ENCODE assay signal across 32 cellular contexts in the genomic region with DNA sequence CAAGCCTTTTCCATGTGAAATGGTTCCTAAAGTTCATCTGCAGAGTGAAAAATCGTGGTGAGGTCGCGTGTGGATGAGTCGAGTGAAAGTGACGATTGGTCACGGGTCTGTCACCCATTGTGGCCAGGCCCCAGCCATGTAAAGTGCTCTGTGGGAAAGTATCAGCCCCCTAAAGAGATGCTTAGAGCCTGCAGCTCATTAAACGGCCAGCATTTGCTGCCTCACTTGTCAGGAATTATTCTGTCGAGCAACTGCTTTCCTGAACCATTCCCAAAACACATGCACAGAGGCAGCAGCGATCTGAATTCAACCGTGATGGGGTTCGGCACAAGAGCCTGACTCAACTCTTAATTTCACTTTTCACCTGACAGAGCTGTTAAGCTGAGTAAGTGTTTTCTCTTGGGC. TPM values are rescaled to one million over a fixed set of nuclear protein-coding genes. Genes with fewer than 3 reads are reported as not detected.
DNase-seq lines count a peak whose midpoint lies in the region; ATAC-seq, FAIRE-seq and TF ChIP-seq lines count a peak whose summit lies in the region.
"Had no signal": no experiment of that assay in that cellular context is flagged by ENCODE, and none has a peak within 500 bp of the region (broad histone marks: within the 10 kb centered on the region; RNA-seq: fewer than 3 reads in every experiment).

No MANE protein-coding gene starts in this region.

- H2AFZ ChIP-seq in HepG2 (ENCODE audit: low read length) (no peak overlapping the region), smooth muscle cell (ENCODE audit: low read depth) (no peak overlapping the region)

- H3K4me2 ChIP-seq in HepG2 (ENCODE audit: low read depth, low read length) (no peak overlapping the region), smooth muscle cell (no peak overlapping the region)
- H3K4me2 ChIP-seq: A549 had no signal

- TF ChIP-seq POLR2A in HepG2 (IDR thresholded peaks at IDR 0.05; ENCODE audit: insufficient read depth in 1 of 2, low read depth in 2 of 2, low read length in 2 of 2) (no peak), right lobe of liver (IDR thresholded peaks at IDR 0.05) (no peak)

- H3K27ac ChIP-seq in HepG2 (ENCODE audit: extremely low read length, insufficient read depth, low read length) (no peak overlapping the region), right lobe of liver (no peak overlapping the region), ectodermal cell (ENCODE audit: insufficient read depth, low read depth, low read length, poor library complexity, severe bottlenecking) (peak overlapping the region; percentile 59), temporal lobe (ENCODE audit: low read depth, low read length) (peak overlapping the region; percentile 27), smooth muscle cell (ENCODE audit: low read depth) (no peak overlapping the region)
- H3K27ac ChIP-seq: A549, brain microvascular endothelial cell, esophagus squamous epithelium, gastrocnemius medialis, lower lobe of right lung, right atrium auricular region, thoracic aorta, uterus had no signal

- no peak overlapping the region for H3K4me3 Mint-ChIP-seq in activated naive CD8-positive, alpha-beta T cell treated with anti-CD3 and anti-CD28 coated beads for 36 hours
- H3K4me3 Mint-ChIP-seq: activated CD8-positive, alpha-beta T cell treated with anti-CD3 and anti-CD28 coated beads for 36 hours; T-cell had no signal

- TF ChIP-seq EP300 in HepG2 (IDR thresholded peaks at IDR 0.05; ENCODE audit: low read depth in 2 of 2, low read length in 2 of 2): no peak
- TF ChIP-seq EP300 in HepG2 (CRISPR knock-in tag; IDR thresholded peaks at IDR 0.05; ENCODE audit: borderline replicate concordance): no peak

- H3K27ac Mint-ChIP-seq in activated naive CD8-positive, alpha-beta T cell treated with anti-CD3 and anti-CD28 coated beads for 36 hours: no peak overlapping the region
- H3K27ac Mint-ChIP-seq: activated CD8-positive, alpha-beta T cell treated with anti-CD3 and anti-CD28 coated beads for 36 hours; T-cell had no signal

- H3F3A ChIP-seq in smooth muscle cell (ENCODE audit: low read depth): no peaks in the 10 kb centered on the region

- POLR2A ChIA-PET in HepG2 (lab: Yijun Ruan, JAX): no interaction called here

- no TSS peak for BruUV-seq in HepG2 (replicated peaks; lab: Mats Ljungman, UMichigan)

- H3K9me3 ChIP-seq in HepG2 (ENCODE audit: low read length) (no peaks in the 10 kb centered on the region), right lobe of liver (no peaks in the 10 kb centered on the region), ectodermal cell (ENCODE audit: control insufficient read depth, low read length) (no peaks in the 10 kb centered on the region), smooth muscle cell (replicated peaks; ENCODE audit: low read depth) (no peaks in the 10 kb centered on the region)
- H3K9me3 ChIP-seq: A549, esophagus squamous epithelium, gastrocnemius medialis, lower lobe of right lung, right atrium auricular region, thoracic aorta, uterus had no signal

- TF ChIP-seq CTCF in HepG2 (CRISPR knock-in tag; IDR thresholded peaks at IDR 0.05): no peak
- no peak for TF ChIP-seq CTCF in right lobe of liver (IDR thresholded peaks at IDR 0.05)
- TF ChIP-seq CTCF in smooth muscle cell (IDR thresholded peaks at IDR 0.05; ENCODE audit: borderline replicate concordance, insufficient read depth, poor library complexity, severe bottlenecking): no peak

- H3K27me3 Mint-ChIP-seq in activated naive CD8-positive, alpha-beta T cell treated with anti-CD3 and anti-CD28 coated beads for 36 hours: peaks cover 31% of the 10 kb centered on the region

- H4K20me1 ChIP-seq in HepG2 (ENCODE audit: insufficient read depth, low read length) (no peaks in the 10 kb centered on the region), smooth muscle cell (ENCODE audit: low read depth) (no peaks in the 10 kb centered on the region)

- in situ Hi-C loops in HepG2 (cut with HindIII; ENCODE audit: extremely low pct_ligation_motif_present, low pct_unique_long_range_greater_than_20kb): no loop called here

- WGBS in HepG2 (ENCODE audit: low lambda C conversion rate): 2% methylated on average over 11 of the region's 11 CpGs
- 46% methylated on average over 9 of the region's 11 CpGs for WGBS in right lobe of liver (ENCODE audit: insufficient coverage, low coverage, low lambda C conversion rate, missing lambda C conversion rate)
- WGBS in ectodermal cell, 2 experiments: 41 to 45% methylated on average over 11 of the region's 11 CpGs
- 75% methylated on average over 11 of the region's 11 CpGs for WGBS in smooth muscle cell (ENCODE audit: low lambda C conversion rate)

- H3K4me3 ChIP-seq in HepG2 (replicated peaks in 1 of 3; ENCODE audit: insufficient read depth in 1 of 3, low read depth in 2 of 3, low read length in 3 of 3) (no peak overlapping the region), right lobe of liver (no peak overlapping the region), ectodermal cell (ENCODE audit: insufficient read depth, low read depth, low read length) (no peak overlapping the region), smooth muscle cell (no peak overlapping the region)
- H3K4me3 ChIP-seq: A549, esophagus squamous epithelium, gastrocnemius medialis, lower lobe of right lung, right atrium auricular region, thoracic aorta, uterus had no signal

- ATAC-seq in HepG2: no peak
- no peak for ATAC-seq in right lobe of liver
- ATAC-seq: A549; activated CD8-positive, alpha-beta T cell treated with anti-CD3 and anti-CD28 coated beads for 36 hours; gastrocnemius medialis; lower lobe of right lung; Panc1; T-cell had no signal

- H3K4me1 ChIP-seq in HepG2 (ENCODE audit: insufficient read depth, low read length) (no peaks in the 10 kb centered on the region), right lobe of liver (no peaks in the 10 kb centered on the region), ectodermal cell (ENCODE audit: control insufficient read depth, insufficient read depth, low read length) (peaks cover 23% of the 10 kb centered on the region), smooth muscle cell (ENCODE audit: low read depth) (peaks cover 9% of the 10 kb centered on the region)
- H3K4me1 ChIP-seq: A549, esophagus squamous epithelium, gastrocnemius medialis, lower lobe of right lung, right atrium auricular region, uterus had no signal

- H3K79me2 ChIP-seq in HepG2 (ENCODE audit: insufficient read depth, low read length) (no peaks in the 10 kb centered on the region), smooth muscle cell (ENCODE audit: low read depth) (no peaks in the 10 kb centered on the region)

- no peak for DNase-seq in HepG2 (ENCODE audit: low spot score)
- DNase-seq in right lobe of liver: no peak
- DNase-seq in midbrain (lab: John Stamatoyannopoulos, UW): peak; percentile 33
- DNase-seq in mucosa of gallbladder (ENCODE audit: low spot score): no peak
- DNase-seq in smooth muscle cell (lab: John Stamatoyannopoulos, UW; ENCODE audit: unreplicated experiment): no peak
- no peak for DNase-seq in activated naive CD8-positive, alpha-beta T cell treated with anti-CD3 and anti-CD28 coated beads for 36 hours
- DNase-seq: activated CD4-positive, CD25-positive, alpha-beta regulatory T cell treated with anti-CD3 and anti-CD28 coated beads, Interleukin-2, amount 50 U/mL, for 72 hours; activated CD8-positive, alpha-beta T cell treated with anti-CD3 and anti-CD28 coated beads for 36 hours; activated effector memory CD4-positive, alpha-beta T cell treated with Interleukin-2 at 50 U/mL for 16 hours; brain microvascular endothelial cell; DMS79; esophagus squamous epithelium; gastrocnemius medialis; IMR-90; lower lobe of right lung; NCI-H1092 treated with DMSO at 0.1 percent for 48 hours; NCI-H2029; NCI-H345; stimulated activated CD4-positive, alpha-beta T cell treated with anti-CD3 and anti-CD28 coated beads, Interleukin-4, amount 100 ng/mL, for 4 hours; stimulated activated naive CD4-positive, alpha-beta T cell; T-cell; uterus had no signal

- H3K4me1 Mint-ChIP-seq in activated naive CD8-positive, alpha-beta T cell treated with anti-CD3 and anti-CD28 coated beads for 36 hours: no peaks in the 10 kb centered on the region
- H3K4me1 Mint-ChIP-seq: T-cell had no signal

- TF ChIP-seq RAD21 in HepG2 (CRISPR knock-in tag; IDR thresholded peaks at IDR 0.05): no peak

- CTCF ChIA-PET in HepG2 (lab: Yijun Ruan, JAX; ENCODE audit: low intra/inter-chr PET ratio, low total read pairs): no interaction called here

- H3K36me3 ChIP-seq in HepG2 (replicated peaks in 1 of 2; ENCODE audit: control insufficient read depth in 1 of 2, insufficient read depth in 2 of 2, low read length in 2 of 2): no peaks in the 10 kb centered on the region
- no peaks in the 10 kb centered on the region for H3K36me3 ChIP-seq in right lobe of liver
- no peaks in the 10 kb centered on the region for H3K36me3 ChIP-seq in ectodermal cell (ENCODE audit: control insufficient read depth, insufficient read depth, low read length)
- no peaks in the 10 kb centered on the region for H3K36me3 ChIP-seq in smooth muscle cell (ENCODE audit: low read depth)
- H3K36me3 ChIP-seq: brain microvascular endothelial cell, esophagus squamous epithelium, gastrocnemius medialis, lower lobe of right lung, right atrium auricular region, thoracic aorta, uterus had no signal

- H3K9ac ChIP-seq in HepG2 (ENCODE audit: insufficient read depth, low read depth, low read length) (no peak overlapping the region), smooth muscle cell (ENCODE audit: low read depth) (no peak overlapping the region)

- intact Hi-C loops in HepG2 (cut with micrococcal nuclease; ENCODE audit: unreplicated experiment) (no loop called here), right lobe of liver (cut with DNase I) (no loop called here)

- H3K9me3 Mint-ChIP-seq in activated naive CD8-positive, alpha-beta T cell treated with anti-CD3 and anti-CD28 coated beads for 36 hours: no peaks in the 10 kb centered on the region
- H3K9me3 Mint-ChIP-seq: activated CD8-positive, alpha-beta T cell treated with anti-CD3 and anti-CD28 coated beads for 36 hours; T-cell had no signal

- H3K27me3 ChIP-seq in HepG2 (ENCODE audit: control insufficient read depth in 1 of 2, insufficient read depth in 2 of 2, low read length in 2 of 2) (peaks cover 0 to 12% of the 10 kb centered on the region in 2 experiments; a peak in 2 of 5 replicates), right lobe of liver (no peaks in the 10 kb centered on the region), ectodermal cell (ENCODE audit: control insufficient read depth, insufficient read depth, low read length, poor library complexity, severe bottlenecking) (no peaks in the 10 kb centered on the region), smooth muscle cell (ENCODE audit: low read depth) (peaks cover 9% of the 10 kb centered on the region)
- H3K27me3 ChIP-seq: brain microvascular endothelial cell, esophagus squamous epithelium, gastrocnemius medialis, right atrium auricular region, uterus had no signal

- FAIRE-seq in HepG2 (lab: Jason Lieb, UNC): no peak
- FAIRE-seq: A549, H54, keratinocyte had no signal

- H3K36me3 Mint-ChIP-seq in activated naive CD8-positive, alpha-beta T cell treated with anti-CD3 and anti-CD28 coated beads for 36 hours: no peaks in the 10 kb centered on the region
- H3K36me3 Mint-ChIP-seq: T-cell had no signal

RNA-seq across cellular contexts. Expression of a gene that starts 16.0 kb away (rescaled TPM):
- total RNA-seq in HepG2 (2016; rRNA removed; fragmentation: Illumina TruSeq; extraction: Trizol): not detected in 2 replicates
- not detected in 2 replicates for total RNA-seq in HepG2 (2016; cell fraction: cytosol; rRNA removed; fragmentation: Illumina TruSeq; extraction: Trizol; ENCODE audit: low read depth)
- not detected in 2 replicates for total RNA-seq in HepG2 (2016; cell fraction: insoluble cytoplasmic fraction; rRNA removed; fragmentation: Illumina TruSeq; extraction: Trizol)
- not detected in 2 replicates for total RNA-seq in HepG2 (2016; cell fraction: membrane; rRNA removed; fragmentation: Illumina TruSeq; extraction: Trizol)
- total RNA-seq in HepG2 (2016; cell fraction: nucleus; rRNA removed; fragmentation: Illumina TruSeq; extraction: Trizol): not detected in 2 replicates
- polyA plus RNA-seq in HepG2 (2011; rRNA removed): not detected in 2 replicates
- not detected in 2 replicates for polyA plus RNA-seq in HepG2 (2011; cell fraction: cytosol; rRNA removed)
- polyA plus RNA-seq in HepG2 (2011; cell fraction: nucleus; rRNA removed): not detected in 2 replicates
- not detected in 2 replicates for polyA plus RNA-seq in HepG2 (2012)
- polyA plus RNA-seq in HepG2 (2016; cell fraction: cytosol; fragmentation: Illumina TruSeq; extraction: Trizol; ENCODE audit: low read depth): not detected in 2 replicates
- not detected in 2 replicates for polyA plus RNA-seq in HepG2 (2016; cell fraction: insoluble cytoplasmic fraction; fragmentation: Illumina TruSeq; extraction: Trizol; ENCODE audit: low read depth)
- polyA plus RNA-seq in HepG2 (2016; cell fraction: membrane; fragmentation: Illumina TruSeq; extraction: Trizol; ENCODE audit: low read depth): not detected in 2 replicates
- polyA plus RNA-seq in HepG2 (2016; cell fraction: nucleus; fragmentation: Illumina TruSeq; extraction: Trizol; ENCODE audit: insufficient read depth, low read depth): not detected in 2 replicates
- polyA minus RNA-seq in HepG2 (2011; rRNA and poly(A)+ RNA removed; ENCODE audit: low replicate concordance): not detected in 2 replicates
- polyA minus RNA-seq in HepG2 (2011; cell fraction: cytosol; rRNA and poly(A)+ RNA removed): not detected in 2 replicates
- not detected in 2 replicates for polyA minus RNA-seq in HepG2 (2011; cell fraction: nucleus; rRNA and poly(A)+ RNA removed)
- not detected for total RNA-seq in right lobe of liver
- 0.22 TPM for polyA plus RNA-seq in ectodermal cell (2013, experiment 1 of 4)
- 0.14 TPM for polyA plus RNA-seq in ectodermal cell (2013, experiment 2 of 4)
- 0.53 TPM for polyA plus RNA-seq in ectodermal cell (2013, experiment 3 of 4)
- polyA plus RNA-seq in ectodermal cell (2013, experiment 4 of 4): 0.16 TPM
- total RNA-seq in temporal lobe: 2.2 TPM
- not detected for total RNA-seq in mucosa of gallbladder
- not detected in 2 replicates for total RNA-seq in smooth muscle cell
- not detected in 2 replicates for polyA plus RNA-seq in smooth muscle cell
- total RNA-seq in activated naive CD8-positive, alpha-beta T cell treated with anti-CD3 and anti-CD28 coated beads for 36 hours: not detected
- total RNA-seq: activated CD8-positive, alpha-beta T cell treated with anti-CD3 and anti-CD28 coated beads for 36 hours; esophagus squamous epithelium; IMR-90; osteocyte; T-cell had no signal
- polyA plus RNA-seq: A549, BJ, IMR-90, keratinocyte had no signal

Comparison
In these comparisons a context has a peak if more than half of its experiments do, and no peak if none do; other contexts are left out.
1. H3K27ac ChIP-seq: peak in ectodermal cell (single experiment) and temporal lobe (single experiment); none in HepG2 (single experiment), right lobe of liver (0 of 3) and smooth muscle cell (single experiment).